ENCODE assay signal across 1 cellular context in the genomic region with DNA sequence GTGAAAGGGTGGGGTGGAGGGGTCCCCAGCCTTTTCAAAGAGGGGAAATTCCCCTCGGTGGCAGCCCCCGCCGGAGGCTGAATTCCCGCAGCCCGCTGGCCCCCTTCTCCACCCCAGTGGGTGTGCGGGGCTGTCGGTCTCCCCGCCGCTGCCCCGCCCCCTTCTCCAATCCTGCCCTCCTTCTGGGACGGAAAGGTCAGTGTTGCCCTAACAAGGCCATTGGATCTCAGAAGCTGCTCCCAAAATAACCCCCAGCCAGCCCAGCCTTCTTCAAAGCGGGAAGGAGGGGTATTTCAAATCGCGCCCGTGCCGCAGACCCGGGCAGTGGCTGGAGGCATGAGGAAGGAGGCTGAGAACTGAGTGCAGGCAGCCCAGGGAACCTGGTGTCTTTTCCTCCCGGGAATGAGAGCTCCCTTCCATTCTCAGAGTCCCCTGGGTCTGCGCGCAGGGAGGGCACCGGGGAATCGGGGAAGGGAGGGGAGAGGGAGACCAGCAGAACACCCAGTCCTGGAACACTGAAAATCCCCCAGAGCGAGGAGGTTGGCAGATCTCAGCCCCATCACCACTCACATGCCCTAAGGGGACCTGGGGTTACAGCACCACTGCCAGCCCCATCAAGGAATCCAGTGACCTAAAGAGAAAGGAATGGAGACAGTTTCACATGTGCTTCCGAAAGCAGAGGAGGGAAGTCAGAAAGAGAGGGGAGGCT.
TF ChIP-seq lines count a peak whose summit lies in the region.

A gene (minus strand): TSS at position 135 of the 709 bp plus-strand sequence. CDS start 483 bp downstream, outside the sequence.

TF ChIP-seq in IMR-90, 13 proteins besides CTCF, POLR2A, EP300 and RAD21 (continued from another document):
- TF ChIP-seq RFX5 (IDR thresholded peaks at IDR 0.05; ENCODE audit: low read depth, low read length), result no peak
- TF ChIP-seq, protein P1, sequence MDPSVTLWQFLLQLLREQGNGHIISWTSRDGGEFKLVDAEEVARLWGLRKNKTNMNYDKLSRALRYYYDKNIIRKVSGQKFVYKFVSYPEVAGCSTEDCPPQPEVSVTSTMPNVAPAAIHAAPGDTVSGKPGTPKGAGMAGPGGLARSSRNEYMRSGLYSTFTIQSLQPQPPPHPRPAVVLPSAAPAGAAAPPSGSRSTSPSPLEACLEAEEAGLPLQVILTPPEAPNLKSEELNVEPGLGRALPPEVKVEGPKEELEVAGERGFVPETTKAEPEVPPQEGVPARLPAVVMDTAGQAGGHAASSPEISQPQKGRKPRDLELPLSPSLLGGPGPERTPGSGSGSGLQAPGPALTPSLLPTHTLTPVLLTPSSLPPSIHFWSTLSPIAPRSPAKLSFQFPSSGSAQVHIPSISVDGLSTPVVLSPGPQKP (IDR thresholded peaks at IDR 0.05; ENCODE audit: borderline replicate concordance, low read depth, low read length), result no peak
- no peak for TF ChIP-seq MAFK (IDR thresholded peaks at IDR 0.05; ENCODE audit: low read depth, low read length)
- TF ChIP-seq BHLHE40 (IDR thresholded peaks at IDR 0.05; ENCODE audit: low read depth, low read length), result no peak
- no peak for TF ChIP-seq SMC3 (IDR thresholded peaks at IDR 0.05; ENCODE audit: low read depth, low read length)
- TF ChIP-seq CHD1 (IDR thresholded peaks at IDR 0.05; ENCODE audit: low read depth, low read length), result no peak
